Comparison of ENCODE assay signal across 10 cellular contexts in the genomic region with DNA sequence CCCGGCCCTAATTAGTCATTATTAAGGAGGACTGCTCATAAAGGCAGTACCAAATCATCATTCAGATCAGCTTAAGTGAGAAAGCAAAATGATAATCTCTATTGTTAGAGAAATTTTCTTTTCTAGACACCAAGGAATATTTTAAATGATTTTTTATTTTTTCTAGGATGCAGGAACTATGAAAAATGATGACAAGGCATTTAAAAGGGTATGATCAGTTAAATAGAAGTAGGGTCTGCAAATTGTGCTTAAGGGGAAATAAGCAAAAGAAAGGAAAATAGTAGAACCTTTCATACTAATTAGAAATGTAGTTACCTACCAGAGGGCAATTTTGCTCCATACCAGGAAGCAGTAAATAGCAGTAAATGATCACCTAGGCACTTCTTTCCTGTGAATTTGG. TPM values are rescaled to one million over a fixed set of nuclear protein-coding genes. Genes with fewer than 3 reads are reported as not detected.
"Had no signal": no experiment of that assay in that cellular context is flagged by ENCODE, and none has a peak within 500 bp of the region (broad histone marks: within the 10 kb centered on the region; RNA-seq: fewer than 3 reads in every experiment).

No MANE protein-coding gene starts in this region.

- H3K9me3 ChIP-seq: HAP-1 had no signal

- H3K4me2 ChIP-seq: GM23338 had no signal

- H3K4me3 Mint-ChIP-seq: GM23338, HFFc6, IgD-negative memory B cell had no signal

- H3K27me3 Mint-ChIP-seq: IgD-negative memory B cell had no signal

- H2AFZ ChIP-seq: GM23338 had no signal

- H3K4me1 ChIP-seq: HAP-1 had no signal

- DNase-seq: H7, HFFc6, KG1 had no signal

- H3K36me3 ChIP-seq: HAP-1 had no signal

- H3K4me3 ChIP-seq: GM23338, HAP-1 had no signal

- H3K9me3 Mint-ChIP-seq: GM23338, HFFc6, IgD-negative memory B cell had no signal

- H3K27ac Mint-ChIP-seq: GM23338, HFFc6, IgD-negative memory B cell had no signal

- H3K27ac ChIP-seq: HL-60 had no signal

- ATAC-seq: GM23338, HCT116 had no signal

- H3K4me1 Mint-ChIP-seq: GM23338, IgD-negative memory B cell had no signal

- H3K36me3 Mint-ChIP-seq: IgD-negative memory B cell had no signal

RNA-seq across cellular contexts. Expression of a gene that starts 21.6 kb away (rescaled TPM):
- total RNA-seq: H4, HFFc6, HT1080 had no signal
- polyA plus RNA-seq: IgD-negative memory B cell had no signal
